15 cellular contexts compared by ENCODE assay signal in the genomic region with DNA sequence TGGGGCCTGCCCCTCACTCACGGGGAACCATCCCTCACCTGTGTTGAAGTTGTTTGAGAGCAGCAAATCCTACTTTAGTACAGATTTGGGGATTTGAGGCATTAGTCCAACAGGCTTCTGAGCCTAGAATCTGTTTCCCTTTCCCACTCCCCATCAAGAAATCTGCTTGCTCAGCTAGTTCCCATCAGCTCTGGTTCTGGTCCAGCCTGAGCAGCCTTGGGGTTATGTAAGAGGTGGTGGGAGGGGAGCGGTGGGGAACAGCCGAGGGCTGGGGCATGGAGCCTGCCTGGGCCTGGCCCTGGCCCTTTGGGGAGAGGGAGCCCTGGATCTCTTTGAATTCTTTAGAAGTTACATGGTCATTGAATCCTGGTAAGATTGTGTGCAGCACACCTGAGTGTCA. TPM values are rescaled to one million over a fixed set of nuclear protein-coding genes. Genes with fewer than 3 reads are reported as not detected.
DNase-seq lines count a peak whose midpoint lies in the region; TF ChIP-seq lines count a peak whose summit lies in the region.
"Had no signal": no experiment of that assay in that cellular context is flagged by ENCODE, and none has a peak within 500 bp of the region (broad histone marks: within the 10 kb centered on the region; RNA-seq: fewer than 3 reads in every experiment).

No MANE protein-coding gene starts in this region.

- no peak overlapping the region for H3K23ac ChIP-seq in mesenchymal stem cell (ENCODE audit: low read length in 2 of 2)

- H3K4me2 ChIP-seq in PC-9 (no peak overlapping the region), mesenchymal stem cell (ENCODE audit: low read length, poor library complexity, severe bottlenecking) (no peak overlapping the region), osteoblast (ENCODE audit: insufficient read depth, low read length) (no peak overlapping the region)

- H2BK15ac ChIP-seq in mesenchymal stem cell (ENCODE audit: low read depth, poor library complexity, severe bottlenecking), result peak overlapping the region; percentile 84

- POLR2A ChIA-PET in PC-9 (lab: Charles Lee; ENCODE audit: unreplicated experiment), result interaction anchor here (0.8 kb wide), 1 partner anchor 12 kb away, joined by 5 read pairs; no protein-coding TSS in a partner anchor
- POLR2A ChIA-PET in activated CD4-positive, alpha-beta T cell treated with anti-CD3 and anti-CD28 coated beads, Interleukin-2, amount 10 ng/mL, durations not matched to agents 7 days and 5 days (lab: Charles Lee), result no interaction called here

- no peak overlapping the region for H4K8ac ChIP-seq in mesenchymal stem cell (ENCODE audit: low read length)

- H2BK120ac ChIP-seq in mesenchymal stem cell (ENCODE audit: low read depth, low read length), result no peak overlapping the region

- peaks cover 23% of the 10 kb centered on the region for H3F3A ChIP-seq in PC-9 (ENCODE audit: insufficient read depth, low read depth)

- H3K36me3 ChIP-seq in PC-9 (ENCODE audit: low read depth), result no peaks in the 10 kb centered on the region
- no peaks in the 10 kb centered on the region for H3K36me3 ChIP-seq in mesenchymal stem cell (ENCODE audit: control insufficient read depth in 1 of 2, insufficient read depth in 2 of 2, low read depth in 1 of 2, low read length in 2 of 2)
- H3K36me3 ChIP-seq in osteoblast (ENCODE audit: insufficient read depth, low read length), result no peaks in the 10 kb centered on the region

- no peak for TF ChIP-seq CTCF in GM10266 (IDR thresholded peaks at IDR 0.05; ENCODE audit: control insufficient read depth, insufficient read depth, low read depth, missing control alignments)
- TF ChIP-seq CTCF in PC-9 (conservative IDR thresholded peaks at IDR 0.05), result no peak
- TF ChIP-seq CTCF in osteoblast (IDR thresholded peaks at IDR 0.05; ENCODE audit: extremely low read depth, low read depth, low read length), result no peak

- intact Hi-C loops in PC-9 (cut with micrococcal nuclease; ENCODE audit: unreplicated experiment), result loop anchor here (5.0 kb wide), 1 partner anchor 59 kb away; a partner anchor contains a TSS

- H3K9ac ChIP-seq in mesenchymal stem cell (ENCODE audit: low read length), result no peak overlapping the region

- no peak overlapping the region for H2AFZ ChIP-seq in PC-9
- no peak overlapping the region for H2AFZ ChIP-seq in mesenchymal stem cell (ENCODE audit: low read depth, low read length)
- no peak overlapping the region for H2AFZ ChIP-seq in osteoblast (ENCODE audit: low read length)

- H3K4me3 ChIP-seq in PC-9, result no peak overlapping the region
- no peak overlapping the region for H3K4me3 ChIP-seq in mesenchymal stem cell (ENCODE audit: insufficient read depth in 1 of 2, low read depth in 1 of 2, low read length in 2 of 2)
- H3K4me3 ChIP-seq in osteoblast (ENCODE audit: insufficient read depth, low read length), result no peak overlapping the region

- WGBS in mesenchymal stem cell, result 88% methylated on average over 2 of the region's 3 CpGs

- no peaks in the 10 kb centered on the region for H3K36me3 Mint-ChIP-seq in activated CD4-positive, alpha-beta T cell treated with anti-CD3 and anti-CD28 coated beads, Interleukin-2, amount 10 ng/mL, durations not matched to agents 7 days and 5 days (ENCODE audit: low read depth)
- H3K36me3 Mint-ChIP-seq: CD4-positive, CD25-positive, alpha-beta regulatory T cell had no signal

- H3K79me2 ChIP-seq in PC-9 (ENCODE audit: low read depth) (no peaks in the 10 kb centered on the region), osteoblast (ENCODE audit: insufficient read depth, low read length) (no peaks in the 10 kb centered on the region)

- DNase-seq in GM10266 (ENCODE audit: extremely low spot score) (peak; percentile 2), PC-9 (no peak), mesenchymal stem cell (no peak), osteoblast (ENCODE audit: insufficient read length, low spot score, missing footprints) (no peak)
- no peak for DNase-seq in stimulated activated CD8-positive, alpha-beta memory T cell treated with anti-CD3 and anti-CD28 coated beads, Interleukin-4, amount 100 ng/mL, for 48 hours
- no peak for DNase-seq in activated CD4-positive, alpha-beta T cell treated with anti-CD3 and anti-CD28 coated beads, Interleukin-2, amount 10 ng/mL, durations not matched to agents 7 days and 5 days
- DNase-seq: AML-193; Calu3; CD4-positive, CD25-positive, alpha-beta regulatory T cell; DMS79 treated with DMSO at 0.1 percent for 48 hours; NCI-H1436 treated with DMSO at 0.1 percent for 48 hours; NCI-H2081; NCI-H524; SIG-M5 had no signal

- H3K4ac ChIP-seq in mesenchymal stem cell (ENCODE audit: low read depth in 1 of 2, low read length in 2 of 2), result no peak overlapping the region

- H4K91ac ChIP-seq in mesenchymal stem cell (ENCODE audit: low read length), result no peak overlapping the region

- no peak overlapping the region for H2BK12ac ChIP-seq in mesenchymal stem cell (ENCODE audit: low read length in 2 of 2)

- H3K27me3 Mint-ChIP-seq in activated CD4-positive, alpha-beta T cell treated with anti-CD3 and anti-CD28 coated beads, Interleukin-2, amount 10 ng/mL, durations not matched to agents 7 days and 5 days, result peaks cover 4% of the 10 kb centered on the region

- H3K14ac ChIP-seq in mesenchymal stem cell (ENCODE audit: low read length in 2 of 2), result no peak overlapping the region

- no peaks in the 10 kb centered on the region for H3K79me1 ChIP-seq in mesenchymal stem cell (replicated peaks; ENCODE audit: low read length, poor library complexity, severe bottlenecking)

- H3K4me1 Mint-ChIP-seq in activated CD4-positive, alpha-beta T cell treated with anti-CD3 and anti-CD28 coated beads, Interleukin-2, amount 10 ng/mL, durations not matched to agents 7 days and 5 days, result peaks cover 4% of the 10 kb centered on the region
- H3K4me1 Mint-ChIP-seq: CD4-positive, CD25-positive, alpha-beta regulatory T cell had no signal

- H3K27me3 ChIP-seq in PC-9 (ENCODE audit: insufficient read depth, low read depth), result no peaks in the 10 kb centered on the region
- H3K27me3 ChIP-seq in mesenchymal stem cell (ENCODE audit: control insufficient read depth in 1 of 2, insufficient read depth in 1 of 2, low read length in 2 of 2), result peaks cover 2 to 3% of the 10 kb centered on the region in 2 experiments
- no peaks in the 10 kb centered on the region for H3K27me3 ChIP-seq in osteoblast (ENCODE audit: insufficient read depth, low read length)

- H2AK5ac ChIP-seq in mesenchymal stem cell (ENCODE audit: low read length, severe bottlenecking), result no peak overlapping the region

- no TSS peak for BruUV-seq in PC-9 (replicated peaks; lab: Mats Ljungman, UMichigan)

- H3K18ac ChIP-seq in mesenchymal stem cell (ENCODE audit: low read depth in 1 of 2, low read length in 2 of 2), result no peak overlapping the region

- peak overlapping the region; percentile 24; the same call in 1 of the 2 replicates for H3K27ac ChIP-seq in PC-9
- H3K27ac ChIP-seq in mesenchymal stem cell (ENCODE audit: low read length, poor library complexity, severe bottlenecking), result no peak overlapping the region
- no peak overlapping the region for H3K27ac ChIP-seq in osteoblast (ENCODE audit: low read depth, low read length)

- H3K9me3 Mint-ChIP-seq in activated CD4-positive, alpha-beta T cell treated with anti-CD3 and anti-CD28 coated beads, Interleukin-2, amount 10 ng/mL, durations not matched to agents 7 days and 5 days, result no peaks in the 10 kb centered on the region

- H3K9me2 ChIP-seq in PC-9 (ENCODE audit: insufficient read depth), result no peaks in the 10 kb centered on the region

- no peak overlapping the region for H3K27ac Mint-ChIP-seq in activated CD4-positive, alpha-beta T cell treated with anti-CD3 and anti-CD28 coated beads, Interleukin-2, amount 10 ng/mL, durations not matched to agents 7 days and 5 days

- peaks cover 47% of the 10 kb centered on the region for H3K4me1 ChIP-seq in PC-9 (replicated peaks; ENCODE audit: insufficient read depth)
- peaks cover 3% of the 10 kb centered on the region for H3K4me1 ChIP-seq in mesenchymal stem cell (ENCODE audit: control insufficient read depth, insufficient read depth, low read depth, low read length)
- peaks cover 8% of the 10 kb centered on the region for H3K4me1 ChIP-seq in osteoblast (ENCODE audit: insufficient read depth, low read length)

- H4K20me1 ChIP-seq in PC-9 (ENCODE audit: insufficient read depth) (no peaks in the 10 kb centered on the region), osteoblast (ENCODE audit: insufficient read depth, low read length) (no peaks in the 10 kb centered on the region)

- peaks cover 4% of the 10 kb centered on the region; the same call in 1 of the 2 replicates for H3K9me3 ChIP-seq in PC-9 (ENCODE audit: insufficient read depth, low read depth)
- no peaks in the 10 kb centered on the region for H3K9me3 ChIP-seq in mesenchymal stem cell (ENCODE audit: control insufficient read depth, low read length)
- H3K9me3 ChIP-seq in osteoblast (ENCODE audit: low read depth, low read length), result no peaks in the 10 kb centered on the region

- no peak overlapping the region for H2BK5ac ChIP-seq in mesenchymal stem cell (ENCODE audit: low read depth, low read length, poor library complexity, severe bottlenecking)

- CTCF ChIA-PET in PC-9 (lab: Charles Lee), result no interaction called here
- CTCF ChIA-PET in activated CD4-positive, alpha-beta T cell treated with anti-CD3 and anti-CD28 coated beads, Interleukin-2, amount 10 ng/mL, durations not matched to agents 7 days and 5 days (lab: Charles Lee), result interaction anchor here (0.6 to 1.2 kb wide), 4 partner anchors 12 to 735 kb away, joined by 3 to 4 read pairs (median 3); no protein-coding TSS in a partner anchor

- no peak overlapping the region for H3K4me3 Mint-ChIP-seq in activated CD4-positive, alpha-beta T cell treated with anti-CD3 and anti-CD28 coated beads, Interleukin-2, amount 10 ng/mL, durations not matched to agents 7 days and 5 days
- H3K4me3 Mint-ChIP-seq: CD4-positive, CD25-positive, alpha-beta regulatory T cell had no signal

RNA-seq across cellular contexts. Expression of a gene that starts 4.1 kb away (rescaled TPM):
- total RNA-seq in PC-9 (2021), result not detected in 2 replicates
- polyA plus RNA-seq in mesenchymal stem cell (2013, experiment 1 of 2), result not detected
- polyA plus RNA-seq in mesenchymal stem cell (2013, experiment 2 of 2), result not detected
- total RNA-seq in activated CD4-positive, alpha-beta T cell treated with anti-CD3 and anti-CD28 coated beads, Interleukin-2, amount 10 ng/mL, durations not matched to agents 7 days and 5 days, result under 1 TPM in 1 of 2 experiments, not detected in 1; 0.17 TPM
- 2.1 and 4.3 TPM in 2 replicates for total RNA-seq in osteoblast
- total RNA-seq: Calu3; CD4-positive, CD25-positive, alpha-beta regulatory T cell; HT1080 had no signal
- polyA plus RNA-seq: CD4-positive, CD25-positive, alpha-beta regulatory T cell had no signal

RNA-seq across cellular contexts. Expression of a gene that starts 24.7 kb away (rescaled TPM):
- total RNA-seq in PC-9 (2021), result 101 and 110 TPM in 2 replicates
- 203 TPM for polyA plus RNA-seq in mesenchymal stem cell (2013, experiment 1 of 2)
- 207 TPM for polyA plus RNA-seq in mesenchymal stem cell (2013, experiment 2 of 2)
- total RNA-seq in activated CD4-positive, alpha-beta T cell treated with anti-CD3 and anti-CD28 coated beads, Interleukin-2, amount 10 ng/mL, durations not matched to agents 7 days and 5 days, result 1 to 10 TPM; 6.3 to 8.2 TPM
- 49.9 and 50.1 TPM in 2 replicates for total RNA-seq in osteoblast

RNA-seq across cellular contexts. Expression of a gene that starts 28.5 kb away (rescaled TPM):
- not detected in 2 replicates for total RNA-seq in PC-9 (2021)
- 33.6 TPM for polyA plus RNA-seq in mesenchymal stem cell (2013, experiment 1 of 2)
- 34.4 TPM for polyA plus RNA-seq in mesenchymal stem cell (2013, experiment 2 of 2)
- total RNA-seq in activated CD4-positive, alpha-beta T cell treated with anti-CD3 and anti-CD28 coated beads, Interleukin-2, amount 10 ng/mL, durations not matched to agents 7 days and 5 days, result 10 to 100 TPM; 68.4 to 77.2 TPM
- total RNA-seq in osteoblast, result not detected in 2 replicates

RNA-seq across cellular contexts. Expression of a gene that starts 47.6 kb away (rescaled TPM):
- total RNA-seq in PC-9 (2021), result 0.68 and 1.2 TPM in 2 replicates
- polyA plus RNA-seq in mesenchymal stem cell (2013, experiment 1 of 2), result not detected
- polyA plus RNA-seq in mesenchymal stem cell (2013, experiment 2 of 2), result not detected
- not detected for total RNA-seq in activated CD4-positive, alpha-beta T cell treated with anti-CD3 and anti-CD28 coated beads, Interleukin-2, amount 10 ng/mL, durations not matched to agents 7 days and 5 days
- not detected in 2 replicates for total RNA-seq in osteoblast
- total RNA-seq: CD4-positive, CD25-positive, alpha-beta regulatory T cell; HT1080 had no signal
- polyA plus RNA-seq: CD4-positive, CD25-positive, alpha-beta regulatory T cell had no signal

RNA-seq across cellular contexts. Expression of a gene that starts 48.3 kb away (rescaled TPM):
- total RNA-seq in PC-9 (2021) (9.3 and 10.2 TPM in 2 replicates), osteoblast (14.8 and 16.2 TPM in 2 replicates)
- 75.2 TPM for polyA plus RNA-seq in mesenchymal stem cell (2013, experiment 1 of 2)
- polyA plus RNA-seq in mesenchymal stem cell (2013, experiment 2 of 2), result 70.3 TPM
- total RNA-seq in activated CD4-positive, alpha-beta T cell treated with anti-CD3 and anti-CD28 coated beads, Interleukin-2, amount 10 ng/mL, durations not matched to agents 7 days and 5 days, result 10 to 100 TPM; 33.4 to 33.5 TPM

Comparison
In these comparisons a context has a peak if more than half of its experiments do, and no peak if none do; other contexts are left out.
1. RNA of a gene that starts 28.5 kb away (total RNA-seq): 68.4 to 77.2 TPM in activated CD4-positive, alpha-beta T cell treated with anti-CD3 and anti-CD28 coated beads, Interleukin-2, amount 10 ng/mL, durations not matched to agents 7 days and 5 days; not detected in PC-9 and not detected in osteoblast; every median in the first group is over 10 times any median in the second.